In genomic region chrX:38803609-38804480, GRCh38 we compare ENCODE assay signal across 8 cellular contexts. TPM values are rescaled to one million over a fixed set of nuclear protein-coding genes. Genes with fewer than 3 reads are reported as not detected.
DNase-seq lines count a peak whose midpoint lies in the region; TF ChIP-seq lines count a peak whose summit lies in the region.

No MANE protein-coding gene starts in this region.

- H3K9me3 ChIP-seq in GM23248 (ENCODE audit: low read depth) (no peaks in the 10 kb centered on the region), KOPT-K1 (ENCODE audit: insufficient read depth, low read length, poor library complexity, severe bottlenecking) (no peaks in the 10 kb centered on the region), tibial artery (no peaks in the 10 kb centered on the region)

- H2AFZ ChIP-seq in GM23248 = peak overlapping the region; percentile 43; the same call in 1 of the 2 replicates

- intact Hi-C loops in tibial artery (cut with DNase I; ENCODE audit: low total_unique reads) = loop anchor here (5.0 kb wide), 1 partner anchor 928 kb away; no protein-coding TSS in a partner anchor

- no peaks in the 10 kb centered on the region for H3K9me3 Mint-ChIP-seq in neural crest cell

- H3K79me2 ChIP-seq in GM23248 (ENCODE audit: insufficient read depth) = peaks cover 34% of the 10 kb centered on the region

- no peaks in the 10 kb centered on the region for H4K20me1 ChIP-seq in GM23248 (ENCODE audit: insufficient read depth)

- H3K27ac ChIP-seq in GM23248 = peak overlapping the region; percentile 95
- peak overlapping the region; percentile 98 for H3K27ac ChIP-seq in KOPT-K1 (ENCODE audit: low read depth, low read length, poor library complexity, severe bottlenecking)
- peak overlapping the region; percentile 91 for H3K27ac ChIP-seq in RWPE1
- H3K27ac ChIP-seq in tibial artery = peak overlapping the region; percentile 92 to 96

- peak overlapping the region; percentile 97 for H3K9ac ChIP-seq in GM23248

- H3K4me3 Mint-ChIP-seq in neural crest cell = peak overlapping the region; percentile 100

- DNase-seq in EL (peak; percentile 80), GM23248 (peak; percentile 80), RWPE1 (ENCODE audit: low spot score) (peak; percentile 76), foreskin melanocyte (peak; percentile 83), neural crest cell (ENCODE audit: low read depth, low spot score) (peak; percentile 63), tibial artery (peak; percentile 83 to 91)
- DNase-seq in activated gamma-delta T cell treated with anti-CD3 and anti-CD28 coated beads, Interleukin-2, amount 50 U/mL, for 16 hours (ENCODE audit: low read depth) = peak; percentile 30

- H3K27me3 ChIP-seq in GM23248 (replicated peaks; ENCODE audit: insufficient read depth) (no peaks in the 10 kb centered on the region), tibial artery (no peaks in the 10 kb centered on the region)

- H3K4me1 ChIP-seq in GM23248 (ENCODE audit: insufficient read depth) = peaks cover 38% of the 10 kb centered on the region
- peaks cover 0 to 42% (median 0%) of the 10 kb centered on the region in 4 donors for H3K4me1 ChIP-seq in tibial artery

- peak overlapping the region; percentile 89 for H3K4me3 ChIP-seq in GM23248
- H3K4me3 ChIP-seq in tibial artery = peak overlapping the region; percentile 70 to 81

- no peaks in the 10 kb centered on the region for H3K9me2 ChIP-seq in GM23248 (ENCODE audit: insufficient read depth)

- peaks cover 32% of the 10 kb centered on the region for H3F3A ChIP-seq in GM23248 (ENCODE audit: insufficient read depth)

- WGBS in GM23248 (ENCODE audit: low coverage in 1 of 2, low lambda C conversion rate in 2 of 2, missing lambda C conversion rate in 2 of 2), 2 experiments = 0 to 1% methylated on average over 11 to 32 of the region's 67 CpGs

- peaks cover 13% of the 10 kb centered on the region for H3K36me3 Mint-ChIP-seq in neural crest cell (ENCODE audit: low read depth)

- H3K4me1 Mint-ChIP-seq in neural crest cell = peaks cover 38% of the 10 kb centered on the region

- H3K4me2 ChIP-seq in GM23248 (ENCODE audit: unreplicated experiment) = peak overlapping the region; percentile 92

- no peak for TF ChIP-seq CTCF in RWPE1 (conservative IDR thresholded peaks at IDR 0.05; ENCODE audit: low read depth)
- TF ChIP-seq CTCF in neural crest cell (conservative IDR thresholded peaks at IDR 0.05) = no peak
- no peak for TF ChIP-seq CTCF in tibial artery (IDR thresholded peaks at IDR 0.05)

- in situ Hi-C loops in GM23248 (cut with MboI) = no loop called here

- CTCF ChIA-PET in RWPE1 (lab: Yijun Ruan, JAX) = no interaction called here

- no peaks in the 10 kb centered on the region for H3K36me3 ChIP-seq in GM23248 (ENCODE audit: low read depth)
- H3K36me3 ChIP-seq in KOPT-K1 (ENCODE audit: insufficient read depth, low read length) = peaks cover 9% of the 10 kb centered on the region; the same call in 1 of the 2 replicates
- no peaks in the 10 kb centered on the region for H3K36me3 ChIP-seq in tibial artery

- H3K27ac Mint-ChIP-seq in neural crest cell (ENCODE audit: unreplicated experiment) = peak overlapping the region; percentile 94

- POLR2A ChIA-PET in RWPE1 (lab: Yijun Ruan, JAX; ENCODE audit: low non-redundant PET) = interaction anchor here (0.5 kb wide), 1 partner anchor 47 kb away, joined by 4 read pairs; no protein-coding TSS in a partner anchor

- no peaks in the 10 kb centered on the region for H3K27me3 Mint-ChIP-seq in neural crest cell (ENCODE audit: low read depth)

RNA-seq across cellular contexts. Expression of gene MID1IP1, which starts 2.6 kb away (rescaled TPM):
- total RNA-seq in GM23248 (2014; rRNA removed; shearing (Covaris generic)) = 32.1 and 41.9 TPM in 2 replicates
- 4.7 and 4.8 TPM in 2 replicates for polyA plus RNA-seq in GM23248 (2016; fragmentation: Nextera tagmentation; extraction: Ambion mirVana)
- 52.9 and 54.8 TPM in 2 replicates for total RNA-seq in neural crest cell

Comparison
In these comparisons a context has a peak if more than half of its experiments do, and no peak if none do; other contexts are left out.
1. Peak in every context shown above with its lines: DNase-seq, H3K4me3 ChIP-seq and H3K27ac ChIP-seq.
2. DNase-seq: peak in every context shown above with its lines; median percentile 87 in tibial artery; 83 in foreskin melanocyte; 80 in EL; 80 in GM23248; 76 in RWPE1; 63 in neural crest cell; 30 in activated gamma-delta T cell treated with anti-CD3 and anti-CD28 coated beads, Interleukin-2, amount 50 U/mL, for 16 hours.